12 cellular contexts compared by ENCODE assay signal in genomic region chr19:3950871-3951861, GRCh38. TPM values are rescaled to one million over a fixed set of nuclear protein-coding genes. Genes with fewer than 3 reads are reported as not detected.
DNase-seq lines count a peak whose midpoint lies in the region; ATAC-seq and TF ChIP-seq lines count a peak whose summit lies in the region.
"Had no signal": no experiment of that assay in that cellular context is flagged by ENCODE, and none has a peak within 500 bp of the region (broad histone marks: within the 10 kb centered on the region; RNA-seq: fewer than 3 reads in every experiment).

No MANE protein-coding gene starts in this region.

- peak; percentile 62 for DNase-seq in NCI-H146 (lab: John Stamatoyannopoulos, UW)
- DNase-seq in activated CD8-positive, alpha-beta memory T cell treated with anti-CD3 and anti-CD28 coated beads, Interleukin-2, amount 50 U/mL, for 48 hours: peak; percentile 60
- no peak for DNase-seq in progenitor cell of endocrine pancreas (ENCODE audit: low spot score, unreplicated experiment)
- no peak for DNase-seq in type B pancreatic cell (ENCODE audit: extremely low spot score, unreplicated experiment)

- peaks cover 6% of the 10 kb centered on the region for H3K4me1 Mint-ChIP-seq in stimulated activated naive CD8-positive, alpha-beta T cell treated with anti-CD3 and anti-CD28 coated beads, Interleukin-15, Interleukin-2, amounts not matched to agents 100 ng/mL and 50 ng/mL, for 24 hours (ENCODE audit: low read depth)
- H3K4me1 Mint-ChIP-seq in progenitor cell of endocrine pancreas (ENCODE audit: low read depth): no peaks in the 10 kb centered on the region
- H3K4me1 Mint-ChIP-seq in type B pancreatic cell (ENCODE audit: unreplicated experiment): no peaks in the 10 kb centered on the region

- no peaks in the 10 kb centered on the region for H3K9me3 Mint-ChIP-seq in stimulated activated naive CD8-positive, alpha-beta T cell treated with anti-CD3 and anti-CD28 coated beads, Interleukin-15, Interleukin-2, amounts not matched to agents 100 ng/mL and 50 ng/mL, for 24 hours
- H3K9me3 Mint-ChIP-seq in progenitor cell of endocrine pancreas (ENCODE audit: low read depth): no peaks in the 10 kb centered on the region
- H3K9me3 Mint-ChIP-seq in type B pancreatic cell: no peaks in the 10 kb centered on the region

- ATAC-seq in HG02973 (IDR thresholded peaks at IDR 0.05; ENCODE audit: unreplicated experiment): no peak
- ATAC-seq in GM21423 (IDR thresholded peaks at IDR 0.05; ENCODE audit: unreplicated experiment): no peak

- H3K27ac Mint-ChIP-seq in stimulated activated naive CD8-positive, alpha-beta T cell treated with anti-CD3 and anti-CD28 coated beads, Interleukin-15, Interleukin-2, amounts not matched to agents 100 ng/mL and 50 ng/mL, for 24 hours: peak overlapping the region; percentile 81
- H3K27ac Mint-ChIP-seq in progenitor cell of endocrine pancreas: no peak overlapping the region
- H3K27ac Mint-ChIP-seq in type B pancreatic cell: no peak overlapping the region

- H3K4me3 Mint-ChIP-seq in stimulated activated naive CD8-positive, alpha-beta T cell treated with anti-CD3 and anti-CD28 coated beads, Interleukin-15, Interleukin-2, amounts not matched to agents 100 ng/mL and 50 ng/mL, for 24 hours: peak overlapping the region; percentile 77
- H3K4me3 Mint-ChIP-seq in progenitor cell of endocrine pancreas (ENCODE audit: low read depth) (no peak overlapping the region), type B pancreatic cell (no peak overlapping the region)

- no peaks in the 10 kb centered on the region for H3K36me3 Mint-ChIP-seq in stimulated activated naive CD8-positive, alpha-beta T cell treated with anti-CD3 and anti-CD28 coated beads, Interleukin-15, Interleukin-2, amounts not matched to agents 100 ng/mL and 50 ng/mL, for 24 hours (ENCODE audit: low read depth)
- peaks cover 1% of the 10 kb centered on the region for H3K36me3 Mint-ChIP-seq in progenitor cell of endocrine pancreas (ENCODE audit: insufficient read depth)
- H3K36me3 Mint-ChIP-seq in type B pancreatic cell: no peaks in the 10 kb centered on the region

- H3K27me3 Mint-ChIP-seq in stimulated activated naive CD8-positive, alpha-beta T cell treated with anti-CD3 and anti-CD28 coated beads, Interleukin-15, Interleukin-2, amounts not matched to agents 100 ng/mL and 50 ng/mL, for 24 hours: no peaks in the 10 kb centered on the region
- no peaks in the 10 kb centered on the region for H3K27me3 Mint-ChIP-seq in progenitor cell of endocrine pancreas
- no peaks in the 10 kb centered on the region for H3K27me3 Mint-ChIP-seq in type B pancreatic cell

- TF ChIP-seq CTCF in progenitor cell of endocrine pancreas (IDR thresholded peaks at IDR 0.05; ENCODE audit: unreplicated experiment) (no peak), type B pancreatic cell (conservative IDR thresholded peaks at IDR 0.05) (no peak)

- H3K27me3 ChIP-seq in layer of hippocampus (ENCODE audit: control insufficient read depth, insufficient read depth, low read length): no peaks in the 10 kb centered on the region

- peak overlapping the region; percentile 30 for H3K27ac ChIP-seq in layer of hippocampus (ENCODE audit: low read depth, low read length)
- H3K27ac ChIP-seq: RWPE1 had no signal

RNA-seq across cellular contexts. Expression of gene NMRK2, which starts 18.3 kb away (rescaled TPM):
- 1.4 and 2.3 TPM in 2 replicates for total RNA-seq in progenitor cell of endocrine pancreas
- 0.65 TPM in 1 of 2 replicates, not detected in the other for total RNA-seq in type B pancreatic cell (ENCODE audit: low replicate concordance)
- total RNA-seq: frontal cortex, HT1080, smooth muscle cell had no signal

RNA-seq across cellular contexts. Expression of gene DAPK3, which starts 19.7 kb away (rescaled TPM):
- total RNA-seq in progenitor cell of endocrine pancreas (105 and 106 TPM in 2 replicates), type B pancreatic cell (ENCODE audit: low replicate concordance) (83.5 and 93.0 TPM in 2 replicates)

RNA-seq across cellular contexts. Expression of gene EEF2, which starts 34.1 kb away (rescaled TPM):
- 3,028 and 3,054 TPM in 2 replicates for total RNA-seq in progenitor cell of endocrine pancreas
- 2,827 and 2,929 TPM in 2 replicates for total RNA-seq in type B pancreatic cell (ENCODE audit: low replicate concordance)

RNA-seq across cellular contexts. Expression of gene PIAS4, which starts 56.4 kb away (rescaled TPM):
- total RNA-seq in progenitor cell of endocrine pancreas (55.3 and 56.3 TPM in 2 replicates), type B pancreatic cell (ENCODE audit: low replicate concordance) (39.8 and 42.3 TPM in 2 replicates)

Comparison
In these comparisons a context has a peak if more than half of its experiments do, and no peak if none do; other contexts are left out.
1. DNase-seq: peak in NCI-H146 (single experiment) and activated CD8-positive, alpha-beta memory T cell treated with anti-CD3 and anti-CD28 coated beads, Interleukin-2, amount 50 U/mL, for 48 hours (single experiment); none in progenitor cell of endocrine pancreas (single experiment) and type B pancreatic cell (single experiment).